In genomic region chr6:1028744-1029143, GRCh38 we compare ENCODE assay signal across 1 cellular context.
TF ChIP-seq lines count a peak whose summit lies in the region.

No MANE protein-coding gene starts in this region.

TF ChIP-seq in GM23338, 12 proteins besides CTCF, POLR2A, EP300 and RAD21 (continued from another document):
- no peak for TF ChIP-seq JUNB (IDR thresholded peaks at IDR 0.05; ENCODE audit: unreplicated experiment)
- no peak for TF ChIP-seq NANOG (IDR thresholded peaks at IDR 0.05; ENCODE audit: borderline replicate concordance)
- TF ChIP-seq EZH2phosphoT487 (IDR thresholded peaks at IDR 0.05; ENCODE audit: unreplicated experiment): no peak
- no peak for TF ChIP-seq REST (IDR thresholded peaks at IDR 0.05; ENCODE audit: unreplicated experiment)
